ENCODE assay signal across 2 cellular contexts in genomic region chr5:10536931-10537579, GRCh38.
TF ChIP-seq lines count a peak whose summit lies in the region.

No MANE protein-coding gene starts in this region.

TF ChIP-seq in SK-N-SH, 30 proteins besides CTCF, POLR2A, EP300 and RAD21:
- TF ChIP-seq IRF3 (IDR thresholded peaks at IDR 0.05; ENCODE audit: low read depth, low read length), result no peak
- no peak for TF ChIP-seq SMC3 (IDR thresholded peaks at IDR 0.05; ENCODE audit: low read depth, low read length)
- TF ChIP-seq, protein P1, sequence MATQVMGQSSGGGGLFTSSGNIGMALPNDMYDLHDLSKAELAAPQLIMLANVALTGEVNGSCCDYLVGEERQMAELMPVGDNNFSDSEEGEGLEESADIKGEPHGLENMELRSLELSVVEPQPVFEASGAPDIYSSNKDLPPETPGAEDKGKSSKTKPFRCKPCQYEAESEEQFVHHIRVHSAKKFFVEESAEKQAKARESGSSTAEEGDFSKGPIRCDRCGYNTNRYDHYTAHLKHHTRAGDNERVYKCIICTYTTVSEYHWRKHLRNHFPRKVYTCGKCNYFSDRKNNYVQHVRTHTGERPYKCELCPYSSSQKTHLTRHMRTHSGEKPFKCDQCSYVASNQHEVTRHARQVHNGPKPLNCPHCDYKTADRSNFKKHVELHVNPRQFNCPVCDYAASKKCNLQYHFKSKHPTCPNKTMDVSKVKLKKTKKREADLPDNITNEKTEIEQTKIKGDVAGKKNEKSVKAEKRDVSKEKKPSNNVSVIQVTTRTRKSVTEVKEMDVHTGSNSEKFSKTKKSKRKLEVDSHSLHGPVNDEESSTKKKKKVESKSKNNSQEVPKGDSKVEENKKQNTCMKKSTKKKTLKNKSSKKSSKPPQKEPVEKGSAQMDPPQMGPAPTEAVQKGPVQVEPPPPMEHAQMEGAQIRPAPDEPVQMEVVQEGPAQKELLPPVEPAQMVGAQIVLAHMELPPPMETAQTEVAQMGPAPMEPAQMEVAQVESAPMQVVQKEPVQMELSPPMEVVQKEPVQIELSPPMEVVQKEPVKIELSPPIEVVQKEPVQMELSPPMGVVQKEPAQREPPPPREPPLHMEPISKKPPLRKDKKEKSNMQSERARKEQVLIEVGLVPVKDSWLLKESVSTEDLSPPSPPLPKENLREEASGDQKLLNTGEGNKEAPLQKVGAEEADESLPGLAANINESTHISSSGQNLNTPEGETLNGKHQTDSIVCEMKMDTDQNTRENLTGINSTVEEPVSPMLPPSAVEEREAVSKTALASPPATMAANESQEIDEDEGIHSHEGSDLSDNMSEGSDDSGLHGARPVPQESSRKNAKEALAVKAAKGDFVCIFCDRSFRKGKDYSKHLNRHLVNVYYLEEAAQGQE (IDR thresholded peaks at IDR 0.05; ENCODE audit: low read depth, low read length), result no peak
- TF ChIP-seq NRF1 (IDR thresholded peaks at IDR 0.05; ENCODE audit: low read depth, low read length), result no peak

TF ChIP-seq in SK-N-SH treated with all-trans-retinoic acid at 6 μM for 48 hours, 23 proteins besides CTCF, POLR2A, EP300 and RAD21 (continued from another document):
- TF ChIP-seq, protein P2, sequence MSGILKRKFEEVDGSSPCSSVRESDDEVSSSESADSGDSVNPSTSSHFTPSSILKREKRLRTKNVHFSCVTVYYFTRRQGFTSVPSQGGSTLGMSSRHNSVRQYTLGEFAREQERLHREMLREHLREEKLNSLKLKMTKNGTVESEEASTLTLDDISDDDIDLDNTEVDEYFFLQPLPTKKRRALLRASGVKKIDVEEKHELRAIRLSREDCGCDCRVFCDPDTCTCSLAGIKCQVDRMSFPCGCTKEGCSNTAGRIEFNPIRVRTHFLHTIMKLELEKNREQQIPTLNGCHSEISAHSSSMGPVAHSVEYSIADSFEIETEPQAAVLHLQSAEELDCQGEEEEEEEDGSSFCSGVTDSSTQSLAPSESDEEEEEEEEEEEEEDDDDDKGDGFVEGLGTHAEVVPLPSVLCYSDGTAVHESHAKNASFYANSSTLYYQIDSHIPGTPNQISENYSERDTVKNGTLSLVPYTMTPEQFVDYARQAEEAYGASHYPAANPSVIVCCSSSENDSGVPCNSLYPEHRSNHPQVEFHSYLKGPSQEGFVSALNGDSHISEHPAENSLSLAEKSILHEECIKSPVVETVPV (CRISPR knock-in tag; IDR thresholded peaks at IDR 0.05), result no peak
- no peak for TF ChIP-seq BACH2 (CRISPR knock-in tag; IDR thresholded peaks at IDR 0.05; ENCODE audit: borderline replicate concordance)
- no peak for TF ChIP-seq ZFP30 (CRISPR knock-in tag; IDR thresholded peaks at IDR 0.05)
- no peak for TF ChIP-seq TOX (CRISPR knock-in tag; IDR thresholded peaks at IDR 0.05; ENCODE audit: borderline replicate concordance)
- no peak for TF ChIP-seq ZFP3 (CRISPR knock-in tag; IDR thresholded peaks at IDR 0.05)
- TF ChIP-seq ESRRG (CRISPR knock-in tag; IDR thresholded peaks at IDR 0.05), result no peak
- TF ChIP-seq ARNTL (CRISPR knock-in tag; IDR thresholded peaks at IDR 0.05; ENCODE audit: borderline replicate concordance, low read depth), result no peak
TF ChIP-seq in SK-N-SH treated with all-trans-retinoic acid at 6 μM for 48 hours: peak in this region for 0.
